19 cellular contexts compared by ENCODE assay signal in genomic region chr12:96224219-96224615, GRCh38. TPM values are rescaled to one million over a fixed set of nuclear protein-coding genes. Genes with fewer than 3 reads are reported as not detected.
A peak's percentile ranks its signal among the peaks of the same experiment; 100 is the strongest.
DNase-seq lines count a peak whose midpoint lies in the region; TF ChIP-seq lines count a peak whose summit lies in the region.
"Had no signal": no experiment of that assay in that cellular context is flagged by ENCODE, and none has a peak within 500 bp of the region (broad histone marks: within the 10 kb centered on the region; RNA-seq: fewer than 3 reads in every experiment).

No MANE protein-coding gene starts in this region.

- H3K27me3 Mint-ChIP-seq in CD4-positive, alpha-beta memory T cell: no peaks in the 10 kb centered on the region
- H3K27me3 Mint-ChIP-seq in nephron (ENCODE audit: low read depth): no peaks in the 10 kb centered on the region
- H3K27me3 Mint-ChIP-seq: activated CD4-positive, alpha-beta memory T cell treated with anti-CD3 and anti-CD28 coated beads for 36 hours had no signal

- peaks cover 12% of the 10 kb centered on the region for H3K36me3 ChIP-seq in A673 (ENCODE audit: insufficient read depth, low read length, poor library complexity, severe bottlenecking)
- peaks cover 26% of the 10 kb centered on the region for H3K36me3 ChIP-seq in CD4-positive, alpha-beta memory T cell (ENCODE audit: insufficient read depth, low read length)
- peaks cover 45% of the 10 kb centered on the region for H3K36me3 ChIP-seq in brain microvascular endothelial cell (replicated peaks)
- no peaks in the 10 kb centered on the region for H3K36me3 ChIP-seq in WERI-Rb-1
- H3K36me3 ChIP-seq in effector memory CD4-positive, alpha-beta T cell (ENCODE audit: control insufficient read depth, insufficient read depth, low read length): peaks cover 27% of the 10 kb centered on the region

- no peaks in the 10 kb centered on the region for H3K9me3 ChIP-seq in A673 (ENCODE audit: low read depth, low read length, poor library complexity, severe bottlenecking)
- no peaks in the 10 kb centered on the region for H3K9me3 ChIP-seq in CD4-positive, alpha-beta memory T cell (ENCODE audit: control insufficient read depth in 1 of 2, low read length in 2 of 2)
- no peaks in the 10 kb centered on the region for H3K9me3 ChIP-seq in WERI-Rb-1 (ENCODE audit: severe bottlenecking)
- H3K9me3 ChIP-seq in effector memory CD4-positive, alpha-beta T cell (ENCODE audit: control insufficient read depth, low read length): no peaks in the 10 kb centered on the region
- H3K9me3 ChIP-seq: testis had no signal

- no peak for TF ChIP-seq CTCF in A673 (conservative IDR thresholded peaks at IDR 0.05; ENCODE audit: low read depth, low read length)
- no peak for TF ChIP-seq CTCF in brain microvascular endothelial cell (IDR thresholded peaks at IDR 0.05; ENCODE audit: low read depth, low read length, missing control alignments)
- no peak for TF ChIP-seq CTCF in nephron (IDR thresholded peaks at IDR 0.05; ENCODE audit: unreplicated experiment in 3 of 3)
- no peak for TF ChIP-seq CTCF in WERI-Rb-1 (IDR thresholded peaks at IDR 0.05; ENCODE audit: low read depth, low read length)

- H3K27ac Mint-ChIP-seq in CD4-positive, alpha-beta memory T cell: peak overlapping the region; percentile 37 to 84 (median 74)
- peak overlapping the region; percentile 19 to 88 (median 21) for H3K27ac Mint-ChIP-seq in nephron
- H3K27ac Mint-ChIP-seq: activated CD4-positive, alpha-beta memory T cell treated with anti-CD3 and anti-CD28 coated beads for 36 hours; CD8-positive, alpha-beta T cell had no signal

- H3K9me3 Mint-ChIP-seq in CD4-positive, alpha-beta memory T cell: no peaks in the 10 kb centered on the region
- H3K9me3 Mint-ChIP-seq in nephron: no peaks in the 10 kb centered on the region
- H3K9me3 Mint-ChIP-seq: CD8-positive, alpha-beta T cell; neural crest cell had no signal

- in situ Hi-C loops in brain microvascular endothelial cell (cut with HindIII; ENCODE audit: low pct_ligation_motif_present, low sequenced_read_pairs): loop anchor here (25.0 kb wide), 1 partner anchor 162 kb away; no protein-coding TSS in a partner anchor

- CTCF ChIA-PET in A673 (lab: Charles Lee): no interaction called here
- CTCF ChIA-PET in CD4-positive, alpha-beta memory T cell (lab: Charles Lee; ENCODE audit: partially characterized antibody): interaction anchor here (1.5 kb wide), 1 partner anchor 9 kb away, joined by 8 read pairs; no protein-coding TSS in a partner anchor

- H3K27me3 ChIP-seq in A673 (replicated peaks; ENCODE audit: insufficient read depth, low read depth, low read length, poor library complexity) (no peaks in the 10 kb centered on the region), brain microvascular endothelial cell (replicated peaks) (no peaks in the 10 kb centered on the region), WERI-Rb-1 (ENCODE audit: insufficient read depth, low read depth, severe bottlenecking) (no peaks in the 10 kb centered on the region)
- H3K27me3 ChIP-seq in CD4-positive, alpha-beta memory T cell (ENCODE audit: insufficient read depth, low read length): no peaks in the 10 kb centered on the region
- H3K27me3 ChIP-seq in effector memory CD4-positive, alpha-beta T cell (replicated peaks; ENCODE audit: control insufficient read depth, insufficient read depth, low read length, poor library complexity, severe bottlenecking): no peaks in the 10 kb centered on the region
- H3K27me3 ChIP-seq: testis had no signal

- POLR2A ChIA-PET in A673 (lab: Charles Lee; ENCODE audit: low non-redundant PET): no interaction called here
- POLR2A ChIA-PET in CD4-positive, alpha-beta memory T cell (lab: Charles Lee; ENCODE audit: partially characterized antibody): interaction anchor here (1.8 kb wide), 1 partner anchor 14 kb away, joined by 6 read pairs; no protein-coding TSS in a partner anchor

- H3K4me1 Mint-ChIP-seq in CD4-positive, alpha-beta memory T cell: peaks cover 40 to 79% (median 57%) of the 10 kb centered on the region in 4 donors
- H3K4me1 Mint-ChIP-seq in nephron: peaks cover 56% of the 10 kb centered on the region
- H3K4me1 Mint-ChIP-seq: neural crest cell had no signal

- peak overlapping the region; percentile 12 for H3K27ac ChIP-seq in A673 (ENCODE audit: low read depth, low read length, poor library complexity, severe bottlenecking)
- H3K27ac ChIP-seq in CD4-positive, alpha-beta memory T cell (ENCODE audit: low read depth, low read length): no peak overlapping the region
- H3K27ac ChIP-seq in brain microvascular endothelial cell: peak overlapping the region; percentile 28
- no peak overlapping the region for H3K27ac ChIP-seq in WERI-Rb-1
- H3K27ac ChIP-seq in effector memory CD4-positive, alpha-beta T cell (ENCODE audit: insufficient read depth, low read length, poor library complexity, severe bottlenecking): no peak overlapping the region
- H3K27ac ChIP-seq: HL-60, testis had no signal

- peaks cover 46 to 68% of the 10 kb centered on the region in 2 donors for H3K36me3 Mint-ChIP-seq in CD4-positive, alpha-beta memory T cell
- peaks cover 36% of the 10 kb centered on the region for H3K36me3 Mint-ChIP-seq in nephron (ENCODE audit: low read depth)

- intact Hi-C loops in A673 (cut with micrococcal nuclease; ENCODE audit: unreplicated experiment): no loop called here
- intact Hi-C loops in CD4-positive, alpha-beta memory T cell (cut with micrococcal nuclease): no loop called here

- H3K4me1 ChIP-seq in A673 (ENCODE audit: insufficient read depth, low read length, poor library complexity, severe bottlenecking): peaks cover 15% of the 10 kb centered on the region
- H3K4me1 ChIP-seq in CD4-positive, alpha-beta memory T cell (ENCODE audit: insufficient read depth, low read length): peaks cover 21% of the 10 kb centered on the region
- H3K4me1 ChIP-seq in effector memory CD4-positive, alpha-beta T cell (ENCODE audit: control insufficient read depth, insufficient read depth, low read length, poor library complexity, severe bottlenecking): peaks cover 9% of the 10 kb centered on the region

- H3K4me3 ChIP-seq in A673 (ENCODE audit: low read depth, low read length, poor library complexity, severe bottlenecking): no peak overlapping the region
- H3K4me3 ChIP-seq in CD4-positive, alpha-beta memory T cell (ENCODE audit: low read length in 2 of 2): no peak overlapping the region
- H3K4me3 ChIP-seq in brain microvascular endothelial cell (ENCODE audit: low read depth, low read length): no peak overlapping the region
- H3K4me3 ChIP-seq in WERI-Rb-1 (ENCODE audit: low read depth, low read length): no peak overlapping the region
- no peak overlapping the region for H3K4me3 ChIP-seq in effector memory CD4-positive, alpha-beta T cell (ENCODE audit: insufficient read depth, low read depth, low read length, poor library complexity, severe bottlenecking)
- H3K4me3 ChIP-seq: testis had no signal

- no TSS peak for BruUV-seq in A673 (replicated peaks; lab: Mats Ljungman, UMichigan)

- peak overlapping the region in 1 of 8 donors; percentile 22 for H3K4me3 Mint-ChIP-seq in CD4-positive, alpha-beta memory T cell
- no peak overlapping the region for H3K4me3 Mint-ChIP-seq in nephron
- H3K4me3 Mint-ChIP-seq: activated CD4-positive, alpha-beta memory T cell treated with anti-CD3 and anti-CD28 coated beads for 36 hours; CD8-positive, alpha-beta T cell; neural crest cell had no signal

- DNase-seq in A673 (ENCODE audit: low spot score) (no peak), brain microvascular endothelial cell (no peak), WERI-Rb-1 (no peak), NCI-H1092 treated with DMSO at 0.1 percent for 48 hours (lab: John Stamatoyannopoulos, UW) (no peak)
- DNase-seq in CD4-positive, alpha-beta memory T cell: no peak
- DNase-seq in stimulated activated CD4-positive, alpha-beta T cell treated with anti-CD3 and anti-CD28 coated beads, Interleukin-12 subunit alpha, Interleukin-12 subunit beta, amount 100 ng/mL, for 4 hours: no peak
- no peak for DNase-seq in effector memory CD4-positive, alpha-beta T cell
- DNase-seq: activated CD4-positive, CD25-positive, alpha-beta regulatory T cell; activated naive CD4-positive, alpha-beta T cell treated with anti-CD3 and anti-CD28 coated beads, Interleukin-2, amount 50 U/mL, for 16 hours; aorta; CD8-positive, alpha-beta T cell; stimulated activated CD4-positive, alpha-beta T cell treated with anti-CD3 and anti-CD28 coated beads, Interleukin-2, amount 100 ng/mL, for 24 hours; stimulated activated naive CD4-positive, alpha-beta T cell; T-helper 9 cell; testis had no signal

RNA-seq across cellular contexts. Expression of gene ELK3, which starts 30.0 kb away (rescaled TPM):
- 55.2 and 62.1 TPM in 2 replicates for total RNA-seq in A673 (2021)
- total RNA-seq in CD4-positive, alpha-beta memory T cell: 10 to 100 TPM; 56.4 to 56.5 TPM
- 10 to 100 TPM; 20.8 to 56.5 TPM for polyA plus RNA-seq in CD4-positive, alpha-beta memory T cell

Comparison
In these comparisons a context has a peak if more than half of its experiments do, and no peak if none do; other contexts are left out.
1. H3K27ac ChIP-seq: peak in A673 (single experiment) and brain microvascular endothelial cell (single experiment); none in CD4-positive, alpha-beta memory T cell (single experiment), WERI-Rb-1 (single experiment) and effector memory CD4-positive, alpha-beta T cell (single experiment).